In genomic region chr17:30323895-30324319, GRCh38 we compare ENCODE assay signal across 11 cellular contexts. TPM values are rescaled to one million over a fixed set of nuclear protein-coding genes. Genes with fewer than 3 reads are reported as not detected.
DNase-seq lines count a peak whose midpoint lies in the region; ATAC-seq and TF ChIP-seq lines count a peak whose summit lies in the region.
"Had no signal": no experiment of that assay in that cellular context is flagged by ENCODE, and none has a peak within 500 bp of the region (broad histone marks: within the 10 kb centered on the region; RNA-seq: fewer than 3 reads in every experiment).

No MANE protein-coding gene starts in this region.

- H3K36me3 ChIP-seq in OCI-LY3 (replicated peaks; ENCODE audit: low read depth, low read length), result no peaks in the 10 kb centered on the region

- CTCF ChIA-PET in activated naive CD4-positive, alpha-beta T cell treated with anti-CD3 and anti-CD28 coated beads for 36 hours (lab: Charles Lee), result interaction anchor here (0.7 to 3.2 kb wide), 6 partner anchors 10 to 219 kb away, joined by 3 to 17 read pairs (median 10); partner anchors contain the start of gene TMIGD1

- peak; percentile 16 for DNase-seq in DMS 273 (lab: John Stamatoyannopoulos, UW; ENCODE audit: unreplicated experiment)
- no peak for DNase-seq in DMS 273 treated with DMSO at 0.1 percent for 48 hours (lab: John Stamatoyannopoulos, UW)
- peak; percentile 84 for DNase-seq in activated naive CD4-positive, alpha-beta T cell treated with anti-CD3 and anti-CD28 coated beads for 36 hours
- peak in 3 of 10 donors; percentile 7 to 13 (median 8) for DNase-seq in naive thymus-derived CD8-positive, alpha-beta T cell
- DNase-seq in retina, result no peak
- DNase-seq in KG1 (lab: John Stamatoyannopoulos, UW), result no peak
- no peak for DNase-seq in NK-92 treated with Interleukin-12 subunit alpha and Interleukin-12 subunit beta, amount 100 ng/mL, for 24 hours (lab: John Stamatoyannopoulos, UW)

- ATAC-seq in naive thymus-derived CD8-positive, alpha-beta T cell, result peak; percentile 54 to 56

- POLR2A ChIA-PET in naive thymus-derived CD8-positive, alpha-beta T cell (lab: Charles Lee), result interaction anchor here (0.5 to 2.1 kb wide), 7 partner anchors 8 to 563 kb away, joined by 3 to 17 read pairs (median 4); partner anchors contain the start of genes BLMH and CRLF3

- peaks cover 21% of the 10 kb centered on the region for H3K4me1 ChIP-seq in OCI-LY3 (ENCODE audit: low read length)

- H3K27ac Mint-ChIP-seq in activated naive CD4-positive, alpha-beta T cell treated with anti-CD3 and anti-CD28 coated beads for 36 hours, result peak overlapping the region; percentile 74
- peak overlapping the region; percentile 38 to 95 (median 90) for H3K27ac Mint-ChIP-seq in naive thymus-derived CD8-positive, alpha-beta T cell

- no peaks in the 10 kb centered on the region for H3K79me2 ChIP-seq in OCI-LY3 (ENCODE audit: low read length)

- no peaks in the 10 kb centered on the region for H4K20me1 ChIP-seq in OCI-LY3 (ENCODE audit: insufficient read depth, low read length)

- no peaks in the 10 kb centered on the region for H3K9me3 Mint-ChIP-seq in activated naive CD4-positive, alpha-beta T cell treated with anti-CD3 and anti-CD28 coated beads for 36 hours
- H3K9me3 Mint-ChIP-seq in naive thymus-derived CD8-positive, alpha-beta T cell, result no peaks in the 10 kb centered on the region

- intact Hi-C loops in activated naive CD4-positive, alpha-beta T cell treated with anti-CD3 and anti-CD28 coated beads for 36 hours (cut with micrococcal nuclease), result loop anchor here (1.0 to 2.0 kb wide), 5 partner anchors 8 to 207 kb away; partner anchors contain the start of gene NSRP1

- H3K4me1 Mint-ChIP-seq in activated naive CD4-positive, alpha-beta T cell treated with anti-CD3 and anti-CD28 coated beads for 36 hours (ENCODE audit: low read depth), result peaks cover 25% of the 10 kb centered on the region
- H3K4me1 Mint-ChIP-seq in naive thymus-derived CD8-positive, alpha-beta T cell, result peaks cover 11 to 32% (median 22%) of the 10 kb centered on the region in 4 donors

- H3K9me3 ChIP-seq in OCI-LY3 (ENCODE audit: insufficient read depth, low read length), result peaks cover 4% of the 10 kb centered on the region; the same call in 1 of the 2 replicates

- peaks cover 23% of the 10 kb centered on the region for H3K27me3 ChIP-seq in OCI-LY3 (ENCODE audit: low read depth, low read length)

- no peak overlapping the region for H3K4me3 Mint-ChIP-seq in activated naive CD4-positive, alpha-beta T cell treated with anti-CD3 and anti-CD28 coated beads for 36 hours
- peak overlapping the region in 9 of 10 donors; percentile 26 to 67 (median 55) for H3K4me3 Mint-ChIP-seq in naive thymus-derived CD8-positive, alpha-beta T cell

- H3K27me3 Mint-ChIP-seq in activated naive CD4-positive, alpha-beta T cell treated with anti-CD3 and anti-CD28 coated beads for 36 hours (ENCODE audit: low read depth), result no peaks in the 10 kb centered on the region
- peaks cover 0 to 1% (median 0%) of the 10 kb centered on the region in 5 donors for H3K27me3 Mint-ChIP-seq in naive thymus-derived CD8-positive, alpha-beta T cell

- H3K36me3 Mint-ChIP-seq in activated naive CD4-positive, alpha-beta T cell treated with anti-CD3 and anti-CD28 coated beads for 36 hours (ENCODE audit: low read depth), result no peaks in the 10 kb centered on the region
- H3K36me3 Mint-ChIP-seq in naive thymus-derived CD8-positive, alpha-beta T cell, result no peaks in the 10 kb centered on the region

- no peak overlapping the region for H3K9ac ChIP-seq in OCI-LY3 (ENCODE audit: low read length)

- H3K27ac ChIP-seq in OCI-LY3 (ENCODE audit: low read length), result no peak overlapping the region
- H3K27ac ChIP-seq: 22Rv1 had no signal

- H2AFZ ChIP-seq in OCI-LY3 (ENCODE audit: low read depth, low read length), result no peak overlapping the region

- H3K4me3 ChIP-seq in OCI-LY3 (ENCODE audit: low read length), result no peak overlapping the region

- TF ChIP-seq CTCF in OCI-LY3 (IDR thresholded peaks at IDR 0.05; ENCODE audit: low read depth, low read length), result no peak

- H3K4me2 ChIP-seq in OCI-LY3 (ENCODE audit: low read length), result peak overlapping the region; percentile 20

RNA-seq across cellular contexts. Expression of gene TMIGD1, which starts 9.9 kb away (rescaled TPM):
- total RNA-seq in activated naive CD4-positive, alpha-beta T cell treated with anti-CD3 and anti-CD28 coated beads for 36 hours, result not detected
- total RNA-seq in naive thymus-derived CD8-positive, alpha-beta T cell, result not detected
- polyA plus RNA-seq in naive thymus-derived CD8-positive, alpha-beta T cell, result not detected
- total RNA-seq: kidney epithelial cell had no signal
- polyA plus RNA-seq: thymus had no signal

RNA-seq across cellular contexts. Expression of gene BLMH, which starts 32.2 kb away (rescaled TPM):
- total RNA-seq in activated naive CD4-positive, alpha-beta T cell treated with anti-CD3 and anti-CD28 coated beads for 36 hours, result 10 to 100 TPM; 60.9 to 61.5 TPM
- total RNA-seq in naive thymus-derived CD8-positive, alpha-beta T cell, result 10 to 100 TPM; 50.2 to 52.0 TPM
- polyA plus RNA-seq in naive thymus-derived CD8-positive, alpha-beta T cell, result 10 to 100 TPM; 17.6 to 28.3 (median 25.4) TPM

RNA-seq across cellular contexts. Expression of gene CPD, which starts 54.8 kb away (rescaled TPM):
- total RNA-seq in activated naive CD4-positive, alpha-beta T cell treated with anti-CD3 and anti-CD28 coated beads for 36 hours, result 10 to 100 TPM; 37.9 to 43.8 TPM
- total RNA-seq in naive thymus-derived CD8-positive, alpha-beta T cell, result 10 to 100 TPM; 21.9 to 27.7 TPM
- 10 to 100 TPM in 1 of 3 donors, 1 to 10 TPM in 2; 7.6 to 11.2 (median 8.1) TPM for polyA plus RNA-seq in naive thymus-derived CD8-positive, alpha-beta T cell

Comparison
In these comparisons a context has a peak if more than half of its experiments do, and no peak if none do; other contexts are left out.
1. DNase-seq: peak in DMS 273 (single experiment) and activated naive CD4-positive, alpha-beta T cell treated with anti-CD3 and anti-CD28 coated beads for 36 hours (single experiment); none in DMS 273 treated with DMSO at 0.1 percent for 48 hours (single experiment), retina (single experiment), KG1 (single experiment) and NK-92 treated with Interleukin-12 subunit alpha and Interleukin-12 subunit beta, amount 100 ng/mL, for 24 hours (single experiment).